22 cellular contexts compared by ENCODE assay signal in genomic region chr14:99840774-99841305, GRCh38. TPM values are rescaled to one million over a fixed set of nuclear protein-coding genes. Genes with fewer than 3 reads are reported as not detected.
"Had no signal": no experiment of that assay in that cellular context is flagged by ENCODE, and none has a peak within 500 bp of the region (broad histone marks: within the 10 kb centered on the region; RNA-seq: fewer than 3 reads in every experiment).

No MANE protein-coding gene starts in this region.

- H3K27me3 ChIP-seq: brain microvascular endothelial cell, cardiac muscle cell, SJCRH30 had no signal

- H3K9me3 ChIP-seq: SJCRH30, SK-N-SH had no signal

- H3K36me3 ChIP-seq: brain microvascular endothelial cell, cardiac muscle cell, SJCRH30, WERI-Rb-1 had no signal

- H3K4me3 ChIP-seq: cardiac muscle cell, PC-9, SJCRH30 had no signal

- H3K27ac ChIP-seq: brain microvascular endothelial cell, cardiac muscle cell, PC-9, SJCRH30, WERI-Rb-1 had no signal

- ATAC-seq: activated CD4-positive, alpha-beta T cell treated with anti-CD3 and anti-CD28 coated beads for 36 hours; activated T-helper 17 cell treated with anti-CD3 and anti-CD28 coated beads, Interleukin-2, amount 50 U/mL, for 72 hours had no signal

- DNase-seq: activated CD4-positive, alpha-beta memory T cell treated with anti-CD3 and anti-CD28 coated beads, Interleukin-2, amount 10 ng/mL, durations not matched to agents 7 days and 5 days; activated CD4-positive, alpha-beta T cell treated with anti-CD3 and anti-CD28 coated beads for 36 hours; activated CD4-positive, alpha-beta T cell treated with anti-CD3 and anti-CD28 coated beads, Interleukin-2, amount 50 U/mL, for 1 hour; activated gamma-delta T cell; activated naive CD4-positive, alpha-beta T cell treated with anti-CD3 and anti-CD28 coated beads for 36 hours; activated T-cell treated with anti-CD3 and anti-CD28 coated beads for 4 hours; activated T-cell treated with anti-CD3 and anti-CD28 coated beads, Interleukin-2, amount 50 U/mL, for 48 hours; brain microvascular endothelial cell; cerebellar nuclear complex; KG1; NCI-H1092; NCI-H1417 treated with DMSO at 0.1 percent for 48 hours; NCI-H1694; NCI-H2029; NCI-H524; PC-9; SJCRH30; SK-N-SH; T-helper 1 cell; WERI-Rb-1 had no signal

RNA-seq across cellular contexts. Expression of gene EML1, which starts 47.6 kb away (rescaled TPM):
- total RNA-seq: activated CD4-positive, alpha-beta memory T cell treated with anti-CD3 and anti-CD28 coated beads, Interleukin-2, amount 10 ng/mL, durations not matched to agents 7 days and 5 days had no signal
